Comparison of ENCODE assay signal across 20 cellular contexts in genomic region chr3:36960502-36960901, GRCh38.
"Had no signal": no experiment of that assay in that cellular context is flagged by ENCODE, and none has a peak within 500 bp of the region (broad histone marks: within the 10 kb centered on the region; RNA-seq: fewer than 3 reads in every experiment).

No MANE protein-coding gene starts in this region.

- H3K27ac ChIP-seq: colonic mucosa, foreskin keratinocyte, heart left ventricle, pancreas, tibial nerve had no signal

- ATAC-seq: foreskin keratinocyte; heart left ventricle; left ventricle myocardium superior; pancreas; right cardiac atrium; stimulated activated effector memory CD8-positive, alpha-beta T cell treated with anti-CD3 and anti-CD28 coated beads, Interleukin-12 subunit alpha, Interleukin-12 subunit beta, amount 100 ng/mL, for 72 hours; stimulated activated naive CD8-positive, alpha-beta T cell treated with anti-CD3 and anti-CD28 coated beads, Interleukin-15, Interleukin-2, amounts not matched to agents 100 U/mL and 50 U/mL, for 24 hours had no signal

- H3K27ac Mint-ChIP-seq: progenitor cell of endocrine pancreas; stimulated activated effector memory CD8-positive, alpha-beta T cell treated with anti-CD3 and anti-CD28 coated beads, Interleukin-12 subunit alpha, Interleukin-12 subunit beta, amount 100 ng/mL, for 72 hours had no signal

- H3K9me3 Mint-ChIP-seq: naive B cell; nephron; stimulated activated effector memory CD8-positive, alpha-beta T cell treated with anti-CD3 and anti-CD28 coated beads, Interleukin-12 subunit alpha, Interleukin-12 subunit beta, amount 100 ng/mL, for 72 hours had no signal

- DNase-seq: colonic mucosa; erythroblast; heart left ventricle; hypothalamus; left ventricle myocardium superior; mesenchymal stem cell; naive B cell; occipital lobe; pancreas; right cardiac atrium; small intestine; stimulated activated CD4-positive, alpha-beta T cell treated with anti-CD3 and anti-CD28 coated beads, Interleukin-4, amount 100 ng/mL, for 1 hour; stimulated activated CD8-positive, alpha-beta memory T cell treated with anti-CD3 and anti-CD28 coated beads, Interleukin-4, amount 100 ng/mL, for 48 hours; stimulated activated naive CD8-positive, alpha-beta T cell treated with anti-CD3 and anti-CD28 coated beads, Interleukin-15, Interleukin-2, amounts not matched to agents 100 U/mL and 50 U/mL, for 24 hours had no signal

- H3K27me3 Mint-ChIP-seq: naive B cell, progenitor cell of endocrine pancreas had no signal

- H3K4me3 ChIP-seq: colonic mucosa, heart left ventricle, lung, pancreas, tibial nerve had no signal

- H3K4me3 Mint-ChIP-seq: naive B cell; nephron; stimulated activated effector memory CD8-positive, alpha-beta T cell treated with anti-CD3 and anti-CD28 coated beads, Interleukin-12 subunit alpha, Interleukin-12 subunit beta, amount 100 ng/mL, for 72 hours had no signal

- H3K36me3 Mint-ChIP-seq: naive B cell; stimulated activated effector memory CD8-positive, alpha-beta T cell treated with anti-CD3 and anti-CD28 coated beads, Interleukin-12 subunit alpha, Interleukin-12 subunit beta, amount 100 ng/mL, for 72 hours had no signal
